ENCODE assay signal across 12 cellular contexts in the genomic region with DNA sequence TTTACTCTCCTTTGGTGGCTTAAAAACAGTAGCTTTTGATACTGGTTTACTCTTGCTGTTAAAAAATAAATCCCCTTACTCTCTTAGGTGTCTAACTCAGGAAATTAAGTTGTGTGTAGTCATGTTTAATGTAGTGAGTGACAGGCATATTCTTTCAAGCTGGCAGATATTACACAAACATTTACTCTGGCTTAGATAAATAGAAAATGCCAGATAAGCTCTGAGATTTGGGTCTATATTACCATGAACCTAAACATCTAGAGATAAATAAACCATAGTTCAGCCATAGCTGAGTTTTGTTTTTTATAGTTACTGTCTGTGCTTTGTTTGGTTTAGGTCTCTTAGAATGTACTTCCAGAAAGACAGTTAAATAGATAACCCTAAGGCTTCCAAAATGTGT. TPM values are rescaled to one million over a fixed set of nuclear protein-coding genes. Genes with fewer than 3 reads are reported as not detected.
A peak's percentile ranks its signal among the peaks of the same experiment; 100 is the strongest.
DNase-seq lines count a peak whose midpoint lies in the region; FAIRE-seq and TF ChIP-seq lines count a peak whose summit lies in the region.
"Had no signal": no experiment of that assay in that cellular context is flagged by ENCODE, and none has a peak within 500 bp of the region (broad histone marks: within the 10 kb centered on the region; RNA-seq: fewer than 3 reads in every experiment).

No MANE protein-coding gene starts in this region.

- H3K4me2 ChIP-seq in astrocyte (ENCODE audit: low read length): peak overlapping the region; percentile 96
- no peak overlapping the region for H3K4me2 ChIP-seq in SK-N-SH
- H3K4me2 ChIP-seq: BLaER1 had no signal

- H3K9me3 ChIP-seq in HAP-1: no peaks in the 10 kb centered on the region
- H3K9me3 ChIP-seq in astrocyte (ENCODE audit: insufficient read depth, low read depth, low read length): no peaks in the 10 kb centered on the region
- H3K9me3 ChIP-seq in iPS-15b (ENCODE audit: control insufficient read depth, insufficient read depth, low read length): no peaks in the 10 kb centered on the region
- no peaks in the 10 kb centered on the region for H3K9me3 ChIP-seq in SK-N-SH
- H3K9me3 ChIP-seq: left lung had no signal

- no peak for TF ChIP-seq CTCF in astrocyte (IDR thresholded peaks at IDR 0.05; ENCODE audit: insufficient read depth, low read depth, low read length)
- no peak for TF ChIP-seq CTCF in retinal pigment epithelial cell (conservative IDR thresholded peaks at IDR 0.05; ENCODE audit: low read depth, low read length)
- TF ChIP-seq CTCF in SK-N-SH (IDR thresholded peaks at IDR 0.05): no peak

- no peaks in the 10 kb centered on the region for H4K20me1 ChIP-seq in astrocyte (ENCODE audit: insufficient read depth, low read length)
- no peaks in the 10 kb centered on the region for H4K20me1 ChIP-seq in SK-N-SH (ENCODE audit: insufficient read depth)

- no peak overlapping the region for H3K4me3 Mint-ChIP-seq in astrocyte (ENCODE audit: unreplicated experiment)

- H3K4me3 ChIP-seq in HAP-1 (peak overlapping the region; percentile 53), astrocyte (ENCODE audit: insufficient read depth, low read depth, low read length) (no peak overlapping the region), iPS-15b (ENCODE audit: low read depth, low read length) (peak overlapping the region; percentile 78), retinal pigment epithelial cell (ENCODE audit: low read length) (peak overlapping the region; percentile 72), SK-N-SH (ENCODE audit: low read depth in 2 of 2, low read length in 1 of 2) (no peak overlapping the region)
- H3K4me3 ChIP-seq: BLaER1 had no signal

- H3K79me2 ChIP-seq in astrocyte (ENCODE audit: insufficient read depth, low read length) (no peaks in the 10 kb centered on the region), SK-N-SH (ENCODE audit: insufficient read depth) (no peaks in the 10 kb centered on the region)

- no peak for TF ChIP-seq RAD21 in SK-N-SH (IDR thresholded peaks at IDR 0.05; ENCODE audit: low read length)

- TF ChIP-seq EP300 in SK-N-SH (IDR thresholded peaks at IDR 0.05; ENCODE audit: borderline replicate concordance in 1 of 2, low read depth in 1 of 2, low read length in 1 of 2): no peak

- H3K27ac ChIP-seq in astrocyte (ENCODE audit: low read depth, low read length) (no peak overlapping the region), SK-N-SH (ENCODE audit: low read depth in 2 of 2, low read length in 1 of 2) (no peak overlapping the region)
- H3K27ac ChIP-seq: BLaER1 had no signal

- in situ Hi-C loops in HAP-1 (cut with MboI; ENCODE audit: low sequenced_read_pairs) (loop anchor here (25.0 kb wide), 2 partner anchors 268 to 568 kb away; no protein-coding TSS in a partner anchor), G401 (cut with HindIII; ENCODE audit: low sequenced_read_pairs) (no loop called here)

- H3F3A ChIP-seq in SK-N-SH (replicated peaks; ENCODE audit: insufficient read depth): no peaks in the 10 kb centered on the region

- H3K36me3 Mint-ChIP-seq in astrocyte (ENCODE audit: low read depth, unreplicated experiment): no peaks in the 10 kb centered on the region

- H2AFZ ChIP-seq in astrocyte (ENCODE audit: low read depth, low read length) (no peak overlapping the region), SK-N-SH (ENCODE audit: low read depth) (no peak overlapping the region)

- H3K9me3 Mint-ChIP-seq in astrocyte (ENCODE audit: unreplicated experiment): no peaks in the 10 kb centered on the region

- H3K9me2 ChIP-seq in SK-N-SH: no peaks in the 10 kb centered on the region

- H3K36me3 ChIP-seq in HAP-1 (replicated peaks): no peaks in the 10 kb centered on the region
- no peaks in the 10 kb centered on the region for H3K36me3 ChIP-seq in astrocyte (ENCODE audit: insufficient read depth, low read length)
- H3K36me3 ChIP-seq in iPS-15b (ENCODE audit: control insufficient read depth, insufficient read depth, low read length): no peaks in the 10 kb centered on the region
- no peaks in the 10 kb centered on the region for H3K36me3 ChIP-seq in SK-N-SH (replicated peaks in 1 of 2; ENCODE audit: control insufficient read depth in 1 of 2, insufficient read depth in 2 of 2, low read length in 1 of 2)
- H3K36me3 ChIP-seq: BLaER1, left lung had no signal

- peaks cover 25% of the 10 kb centered on the region for H3K4me1 ChIP-seq in HAP-1
- H3K4me1 ChIP-seq in astrocyte (ENCODE audit: insufficient read depth, low read length): no peaks in the 10 kb centered on the region
- peaks cover 4% of the 10 kb centered on the region for H3K4me1 ChIP-seq in iPS-15b (ENCODE audit: control insufficient read depth, insufficient read depth, low read length)
- peaks cover 6 to 8% of the 10 kb centered on the region in 2 experiments; a peak in 3 of 4 replicates for H3K4me1 ChIP-seq in SK-N-SH (ENCODE audit: control insufficient read depth in 1 of 2, insufficient read depth in 2 of 2, low read depth in 1 of 2, low read length in 1 of 2)

- H3K27me3 ChIP-seq in HAP-1 (ENCODE audit: low read depth): no peaks in the 10 kb centered on the region
- peaks cover 2% of the 10 kb centered on the region for H3K27me3 ChIP-seq in astrocyte (ENCODE audit: insufficient read depth, low read length)
- H3K27me3 ChIP-seq in iPS-15b (ENCODE audit: control insufficient read depth, insufficient read depth, low read length): peaks cover 41% of the 10 kb centered on the region
- peaks cover 51% of the 10 kb centered on the region for H3K27me3 ChIP-seq in SK-N-SH (ENCODE audit: insufficient read depth)

- DNase-seq in HAP-1 (ENCODE audit: low spot score in 2 of 2) (no peak), astrocyte (ENCODE audit: low read depth) (no peak), retinal pigment epithelial cell (ENCODE audit: low read depth) (no peak), SK-N-SH (no peak), AG20443 (ENCODE audit: low spot score) (no peak), SKM-1 (lab: John Stamatoyannopoulos, UW; ENCODE audit: unreplicated experiment) (no peak), G401 (ENCODE audit: low spot score) (no peak)
- DNase-seq: erythroblast had no signal

- peaks cover 50% of the 10 kb centered on the region for H3K27me3 Mint-ChIP-seq in astrocyte (ENCODE audit: low read depth, unreplicated experiment)

- H3K27ac Mint-ChIP-seq in astrocyte (ENCODE audit: unreplicated experiment): no peak overlapping the region

- CTCF ChIA-PET in SK-N-SH (lab: Yijun Ruan, JAX): interaction anchor here (1.0 to 5.2 kb wide), 8 partner anchors 93 to 524 kb away, joined by 3 to 40 read pairs (median 4); no protein-coding TSS in a partner anchor

- no peaks in the 10 kb centered on the region for H3K4me1 Mint-ChIP-seq in astrocyte (ENCODE audit: low read depth, unreplicated experiment)

- no peak for FAIRE-seq in astrocyte (lab: Jason Lieb, UNC)
- FAIRE-seq: urothelium cell line had no signal

- POLR2A ChIA-PET in SK-N-SH (lab: Yijun Ruan, JAX): interaction anchor here (1.6 kb wide), 1 partner anchor 101 kb away, joined by 3 read pairs; no protein-coding TSS in a partner anchor

- peak overlapping the region; percentile 36 for H3K9ac ChIP-seq in astrocyte (ENCODE audit: low read length)
- H3K9ac ChIP-seq in iPS-15b (ENCODE audit: low read depth, low read length): no peak overlapping the region
- no peak overlapping the region for H3K9ac ChIP-seq in SK-N-SH
- H3K9ac ChIP-seq: BLaER1 had no signal

TF ChIP-seq in SK-N-SH, 30 proteins besides CTCF, POLR2A, EP300 and RAD21:
- TF ChIP-seq NFIC (IDR thresholded peaks at IDR 0.05; ENCODE audit: borderline replicate concordance): no peak
- TF ChIP-seq GABPA (IDR thresholded peaks at IDR 0.05; ENCODE audit: low read depth): no peak
- TF ChIP-seq, protein P1, sequence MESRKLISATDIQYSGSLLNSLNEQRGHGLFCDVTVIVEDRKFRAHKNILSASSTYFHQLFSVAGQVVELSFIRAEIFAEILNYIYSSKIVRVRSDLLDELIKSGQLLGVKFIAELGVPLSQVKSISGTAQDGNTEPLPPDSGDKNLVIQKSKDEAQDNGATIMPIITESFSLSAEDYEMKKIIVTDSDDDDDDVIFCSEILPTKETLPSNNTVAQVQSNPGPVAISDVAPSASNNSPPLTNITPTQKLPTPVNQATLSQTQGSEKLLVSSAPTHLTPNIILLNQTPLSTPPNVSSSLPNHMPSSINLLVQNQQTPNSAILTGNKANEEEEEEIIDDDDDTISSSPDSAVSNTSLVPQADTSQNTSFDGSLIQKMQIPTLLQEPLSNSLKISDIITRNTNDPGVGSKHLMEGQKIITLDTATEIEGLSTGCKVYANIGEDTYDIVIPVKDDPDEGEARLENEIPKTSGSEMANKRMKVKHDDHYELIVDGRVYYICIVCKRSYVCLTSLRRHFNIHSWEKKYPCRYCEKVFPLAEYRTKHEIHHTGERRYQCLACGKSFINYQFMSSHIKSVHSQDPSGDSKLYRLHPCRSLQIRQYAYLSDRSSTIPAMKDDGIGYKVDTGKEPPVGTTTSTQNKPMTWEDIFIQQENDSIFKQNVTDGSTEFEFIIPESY (IDR thresholded peaks at IDR 0.05; ENCODE audit: borderline replicate concordance, low read depth): no peak
- TF ChIP-seq EZH2phosphoT487 (IDR thresholded peaks at IDR 0.05; ENCODE audit: borderline replicate concordance, low read depth): no peak
- TF ChIP-seq RFX5 (IDR thresholded peaks at IDR 0.05; ENCODE audit: low read length): no peak
- TF ChIP-seq, protein P2, sequence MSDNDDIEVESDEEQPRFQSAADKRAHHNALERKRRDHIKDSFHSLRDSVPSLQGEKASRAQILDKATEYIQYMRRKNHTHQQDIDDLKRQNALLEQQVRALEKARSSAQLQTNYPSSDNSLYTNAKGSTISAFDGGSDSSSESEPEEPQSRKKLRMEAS (IDR thresholded peaks at IDR 0.05; ENCODE audit: low read depth): no peak
- TF ChIP-seq TCF12 (IDR thresholded peaks at IDR 0.05): no peak
TF ChIP-seq in SK-N-SH: peak in this region for 0.

RNA-seq across cellular contexts. Expression of a gene that starts 2.4 kb away (rescaled TPM):
- 1.0 and 1.5 TPM in 2 replicates for total RNA-seq in astrocyte
- 0.30 and 0.47 TPM in 2 replicates for polyA plus RNA-seq in SK-N-SH (2012; rRNA removed)
- polyA plus RNA-seq in SK-N-SH (2012; cell fraction: cytosol; rRNA removed): 0.37 and 0.50 TPM in 2 replicates
- 0.60 and 0.94 TPM in 2 replicates for polyA plus RNA-seq in SK-N-SH (2012; cell fraction: nucleus; rRNA removed)
- total RNA-seq in G401 (2014; rRNA removed; shearing (Covaris generic)): not detected in 2 replicates

Comparison
In these comparisons a context has a peak if more than half of its experiments do, and no peak if none do; other contexts are left out.
1. H3K4me3 ChIP-seq: peak in HAP-1 (single experiment), iPS-15b (single experiment) and retinal pigment epithelial cell (single experiment); none in astrocyte (single experiment) and SK-N-SH (0 of 2).